15 cellular contexts compared by ENCODE assay signal in the genomic region with DNA sequence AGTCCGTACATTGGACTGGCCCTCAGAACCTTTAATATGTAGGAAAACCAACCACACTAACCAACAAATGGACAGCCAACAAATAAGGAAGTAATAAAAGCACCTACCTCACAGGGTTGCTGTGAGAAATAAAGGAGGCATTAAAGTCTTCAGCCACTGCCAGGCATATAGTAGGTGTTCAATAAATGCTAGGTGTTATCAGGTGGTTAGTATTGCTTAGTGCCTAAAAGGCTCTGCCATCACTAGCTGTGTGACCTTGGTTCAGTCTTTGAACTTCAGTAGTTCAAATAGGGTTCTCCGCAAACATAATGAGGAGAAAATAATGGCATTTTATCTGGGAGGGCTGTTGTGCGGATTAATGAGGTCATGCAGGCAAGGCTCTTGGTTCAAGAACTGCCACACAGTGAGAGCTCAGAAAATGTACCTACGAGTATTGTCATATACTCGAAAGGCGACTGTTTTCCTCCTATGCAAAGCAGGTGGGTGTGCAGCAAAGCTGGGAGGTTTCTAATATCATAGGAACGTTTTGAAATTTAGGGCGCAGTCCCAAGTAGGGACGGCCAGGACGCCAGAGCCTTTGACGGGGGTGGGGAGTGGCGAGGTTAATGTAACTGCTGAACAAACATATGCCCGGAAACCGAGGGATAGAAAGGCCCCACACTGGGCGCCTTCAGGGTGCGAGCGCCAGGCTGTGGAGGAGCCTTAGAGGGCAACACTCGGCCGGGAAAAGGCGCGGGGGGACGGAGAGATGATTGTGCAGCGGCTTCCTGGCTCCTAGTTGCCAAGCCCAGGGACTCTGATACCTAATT. TPM values are rescaled to one million over a fixed set of nuclear protein-coding genes. Genes with fewer than 3 reads are reported as not detected.
DNase-seq lines count a peak whose midpoint lies in the region; ATAC-seq and TF ChIP-seq lines count a peak whose summit lies in the region.
"Had no signal": no experiment of that assay in that cellular context is flagged by ENCODE, and none has a peak within 500 bp of the region (broad histone marks: within the 10 kb centered on the region; RNA-seq: fewer than 3 reads in every experiment).

No MANE protein-coding gene starts in this region.

- ATAC-seq in activated T-cell treated with anti-CD3 and anti-CD28 coated beads, Interleukin-2, amount 50 U/mL, for 4 hours, result no peak
- no peak for ATAC-seq in GM21515 (IDR thresholded peaks at IDR 0.05; ENCODE audit: unreplicated experiment)

- H3K4me3 Mint-ChIP-seq in activated T-cell treated with anti-CD3 and anti-CD28 coated beads, Interleukin-2, amount 50 U/mL, for 4 hours, result peak overlapping the region; percentile 61
- peak overlapping the region; percentile 38 for H3K4me3 Mint-ChIP-seq in endothelial cell (ENCODE audit: unreplicated experiment)

- H3K4me2 ChIP-seq in trophoblast cell (ENCODE audit: low read length), result peak overlapping the region; percentile 13

- no peak overlapping the region for H3K14ac ChIP-seq in trophoblast cell (ENCODE audit: low read length)

- peaks cover 59% of the 10 kb centered on the region for H3K27me3 Mint-ChIP-seq in activated T-cell treated with anti-CD3 and anti-CD28 coated beads, Interleukin-2, amount 50 U/mL, for 4 hours (ENCODE audit: low read depth)
- H3K27me3 Mint-ChIP-seq in endothelial cell (ENCODE audit: unreplicated experiment), result peaks cover 32% of the 10 kb centered on the region

- peaks cover 50% of the 10 kb centered on the region for H3K27me3 ChIP-seq in trophoblast cell (ENCODE audit: insufficient read depth, low read length)

- no peak overlapping the region for H2AK5ac ChIP-seq in trophoblast cell (ENCODE audit: low read length)

- no peak overlapping the region for H3K4me3 ChIP-seq in trophoblast cell (ENCODE audit: low read depth, low read length)

- no peak overlapping the region for H3K9ac ChIP-seq in trophoblast cell (ENCODE audit: low read length)

- no CpG with 5 or more reads among the region's 23 CpGs for WGBS in trophoblast cell (ENCODE audit: extremely low coverage, insufficient coverage, insufficient read length)

- no peaks in the 10 kb centered on the region for H3K79me2 ChIP-seq in trophoblast cell (ENCODE audit: control insufficient read depth, insufficient read depth, low read length, poor library complexity)

- no peaks in the 10 kb centered on the region for H3K36me3 Mint-ChIP-seq in activated T-cell treated with anti-CD3 and anti-CD28 coated beads, Interleukin-2, amount 50 U/mL, for 4 hours (ENCODE audit: insufficient read depth)
- H3K36me3 Mint-ChIP-seq in endothelial cell (ENCODE audit: low read depth, unreplicated experiment), result peaks cover 4% of the 10 kb centered on the region
- H3K36me3 Mint-ChIP-seq: activated CD8-positive, alpha-beta memory T cell treated with anti-CD3 and anti-CD28 coated beads, Interleukin-2, amount 10 ng/mL, durations not matched to agents 7 days and 5 days; mesothelial cell of epicardium had no signal

- H3K4ac ChIP-seq in trophoblast cell (ENCODE audit: low read depth, low read length), result no peak overlapping the region

- no peak overlapping the region for H3K18ac ChIP-seq in trophoblast cell (ENCODE audit: low read length)

- DNase-seq in activated T-cell treated with anti-CD3 and anti-CD28 coated beads, Interleukin-2, amount 50 U/mL, for 4 hours, result no peak
- no peak for DNase-seq in activated T-cell treated with anti-CD3 and anti-CD28 coated beads for 4 hours
- peak; percentile 35 for DNase-seq in NCI-H526 treated with DMSO at 0.1 percent for 48 hours (lab: John Stamatoyannopoulos, UW)
- DNase-seq in endothelial cell (ENCODE audit: low spot score), result no peak
- DNase-seq in trophoblast cell, result no peak
- no peak for DNase-seq in SKM-1 treated with dmso at 0.1 percent for 144 hours (lab: John Stamatoyannopoulos, UW; ENCODE audit: unreplicated experiment)
- DNase-seq in OCI-M2 (lab: John Stamatoyannopoulos, UW; ENCODE audit: unreplicated experiment), result no peak
- DNase-seq: activated CD8-positive, alpha-beta memory T cell treated with anti-CD3 and anti-CD28 coated beads, Interleukin-2, amount 10 ng/mL, durations not matched to agents 7 days and 5 days; NCI-H524 treated with DMSO at 0.1 percent for 48 hours; stimulated activated CD4-positive, alpha-beta T cell treated with anti-CD3 and anti-CD28 coated beads, Interleukin-1b, Interleukin-23, amount 100 ng/mL, for 48 hours had no signal

- H4K12ac ChIP-seq in trophoblast cell (ENCODE audit: low read depth, low read length), result no peak overlapping the region

- H3K23ac ChIP-seq in trophoblast cell (ENCODE audit: low read length), result no peak overlapping the region

- no peak overlapping the region for H4K91ac ChIP-seq in trophoblast cell (ENCODE audit: low read depth, low read length)

- peaks cover 22% of the 10 kb centered on the region for H3K4me1 Mint-ChIP-seq in activated T-cell treated with anti-CD3 and anti-CD28 coated beads, Interleukin-2, amount 50 U/mL, for 4 hours (ENCODE audit: low read depth)
- peaks cover 41% of the 10 kb centered on the region for H3K4me1 Mint-ChIP-seq in endothelial cell (ENCODE audit: unreplicated experiment)

- no peak overlapping the region for H4K8ac ChIP-seq in trophoblast cell (ENCODE audit: low read depth, low read length)

- no peak overlapping the region for H2BK120ac ChIP-seq in trophoblast cell (ENCODE audit: insufficient read depth, low read length, poor library complexity)

- no peak overlapping the region for H2AFZ ChIP-seq in trophoblast cell (ENCODE audit: insufficient read depth, low read length, poor library complexity)

- H3K9me3 ChIP-seq in trophoblast cell (ENCODE audit: insufficient read depth, low read depth, low read length), result no peaks in the 10 kb centered on the region

- no peak overlapping the region for H3K27ac Mint-ChIP-seq in endothelial cell (ENCODE audit: unreplicated experiment)
- H3K27ac Mint-ChIP-seq: activated CD8-positive, alpha-beta memory T cell treated with anti-CD3 and anti-CD28 coated beads, Interleukin-2, amount 10 ng/mL, durations not matched to agents 7 days and 5 days; mesothelial cell of epicardium had no signal

- peaks cover 9% of the 10 kb centered on the region for H3K79me1 ChIP-seq in trophoblast cell (ENCODE audit: low read length)

- no peaks in the 10 kb centered on the region for H3K9me3 Mint-ChIP-seq in activated T-cell treated with anti-CD3 and anti-CD28 coated beads, Interleukin-2, amount 50 U/mL, for 4 hours
- no peaks in the 10 kb centered on the region for H3K9me3 Mint-ChIP-seq in endothelial cell (ENCODE audit: unreplicated experiment)
- H3K9me3 Mint-ChIP-seq: mesothelial cell of epicardium had no signal

- H3K27ac ChIP-seq in trophoblast cell (ENCODE audit: low read depth, low read length), result no peak overlapping the region
- H3K27ac ChIP-seq: RWPE1 had no signal

- TF ChIP-seq CTCF in endothelial cell (IDR thresholded peaks at IDR 0.05; ENCODE audit: unreplicated experiment), result no peak

- H3K36me3 ChIP-seq in trophoblast cell (ENCODE audit: control insufficient read depth in 1 of 2, insufficient read depth in 2 of 2, low read length in 2 of 2), result no peaks in the 10 kb centered on the region

- H3K4me1 ChIP-seq in trophoblast cell (ENCODE audit: control insufficient read depth in 1 of 2, insufficient read depth in 2 of 2, low read length in 2 of 2), result peaks cover 8 to 10% of the 10 kb centered on the region in 2 experiments

- no peak overlapping the region for H2BK5ac ChIP-seq in trophoblast cell (ENCODE audit: low read depth, low read length, poor library complexity)

- H2BK12ac ChIP-seq in trophoblast cell (ENCODE audit: low read length), result no peak overlapping the region

RNA-seq across cellular contexts. Expression of gene GSX2, which starts 7.0 kb away (rescaled TPM):
- not detected for total RNA-seq in activated T-cell treated with anti-CD3 and anti-CD28 coated beads, Interleukin-2, amount 50 U/mL, for 4 hours
- not detected for total RNA-seq in endothelial cell (ENCODE audit: unreplicated experiment)
- 0.07 and 0.10 TPM in 2 replicates for polyA plus RNA-seq in trophoblast cell (2013)
- total RNA-seq: activated CD8-positive, alpha-beta memory T cell treated with anti-CD3 and anti-CD28 coated beads, Interleukin-2, amount 10 ng/mL, durations not matched to agents 7 days and 5 days; LHCN-M2; mesothelial cell of epicardium; urinary bladder had no signal
- polyA plus RNA-seq: urinary bladder had no signal

RNA-seq across cellular contexts. Expression of gene CHIC2, which starts 28.6 kb away (rescaled TPM):
- total RNA-seq in activated T-cell treated with anti-CD3 and anti-CD28 coated beads, Interleukin-2, amount 50 U/mL, for 4 hours, result 10 to 100 TPM; 25.6 to 28.8 (median 27.7) TPM
- total RNA-seq in endothelial cell (ENCODE audit: unreplicated experiment), result 33.1 TPM
- polyA plus RNA-seq in trophoblast cell (2013), result 19.9 and 20.4 TPM in 2 replicates
